Comparison of ENCODE assay signal across 8 cellular contexts in genomic region chr6:117449549-117450439, GRCh38. TPM values are rescaled to one million over a fixed set of nuclear protein-coding genes. Genes with fewer than 3 reads are reported as not detected.
DNase-seq lines count a peak whose midpoint lies in the region; ATAC-seq and TF ChIP-seq lines count a peak whose summit lies in the region.

No MANE protein-coding gene starts in this region.

- H3K27ac ChIP-seq in parathyroid adenoma: no peak overlapping the region
- H3K27ac ChIP-seq in aorta (ENCODE audit: low read depth in 1 of 2, low read length in 2 of 2): peak overlapping the region in 1 of 2 donors; percentile 21

- H3K9ac ChIP-seq in parathyroid adenoma: no peak overlapping the region

- no peaks in the 10 kb centered on the region for H3K79me2 ChIP-seq in parathyroid adenoma

- no peaks in the 10 kb centered on the region for H3K9me3 ChIP-seq in parathyroid adenoma (ENCODE audit: control insufficient read depth, low read length)
- H3K9me3 ChIP-seq in aorta (ENCODE audit: control insufficient read depth, low read length): no peaks in the 10 kb centered on the region

- H3K27me3 ChIP-seq in parathyroid adenoma (ENCODE audit: control insufficient read depth, insufficient read depth, low read length): no peaks in the 10 kb centered on the region
- peaks cover 0 to 1% of the 10 kb centered on the region in 2 donors for H3K27me3 ChIP-seq in aorta (ENCODE audit: control insufficient read depth in 1 of 2, insufficient read depth in 2 of 2, low read length in 1 of 2)

- TF ChIP-seq CTCF in parathyroid adenoma (IDR thresholded peaks at IDR 0.05): peak; percentile 81

- no peak overlapping the region for H3K4me2 ChIP-seq in parathyroid adenoma (ENCODE audit: low read length)

- DNase-seq in DMS53 treated with DMSO at 0.1 percent for 48 hours (lab: John Stamatoyannopoulos, UW; ENCODE audit: unreplicated experiment) (peak; percentile 28), HT1080 (ENCODE audit: low read depth) (peak; percentile 72), OCI-M1 (lab: John Stamatoyannopoulos, UW) (peak; percentile 86), activated T-cell treated with anti-CD3 and anti-CD28 coated beads for 4 hours (peak; percentile 54), fibroblast of peridontal ligament (ENCODE audit: extremely low read depth) (peak; percentile 93), aorta (peak; percentile 39 to 48)

- WGBS in aorta, 2 donors: 23 to 24% methylated on average over 10 of the region's 10 CpGs

- ATAC-seq in aorta (ENCODE audit: low FRiP score): peak; percentile 71
- ATAC-seq in GM18520 (IDR thresholded peaks at IDR 0.05; ENCODE audit: unreplicated experiment): no peak

- H3K4me1 ChIP-seq in parathyroid adenoma (no peaks in the 10 kb centered on the region), aorta (ENCODE audit: control insufficient read depth in 1 of 2, insufficient read depth in 2 of 2, low read length in 2 of 2) (peaks cover 0 to 4% of the 10 kb centered on the region in 2 donors)

- H3K36me3 ChIP-seq in parathyroid adenoma (ENCODE audit: control insufficient read depth, insufficient read depth, low read length) (no peaks in the 10 kb centered on the region), aorta (ENCODE audit: control insufficient read depth in 1 of 2, insufficient read depth in 2 of 2, low read length in 1 of 2) (no peaks in the 10 kb centered on the region)

- H2AFZ ChIP-seq in parathyroid adenoma: no peak overlapping the region

- intact Hi-C loops in aorta (cut with DNase I): loop anchor here (1.0 to 5.0 kb wide), 5 partner anchors 103 to 158 kb away; partner anchors contain the start of gene GOPC (in 1 of the 2)

- H3K4me3 ChIP-seq in parathyroid adenoma (ENCODE audit: low read depth, low read length): no peak overlapping the region
- no peak overlapping the region for H3K4me3 ChIP-seq in aorta (ENCODE audit: low read length in 2 of 2)

RNA-seq across cellular contexts. Expression of gene ROS1, which starts 24.1 kb away (rescaled TPM):
- 0.06 TPM in 1 of 2 replicates, not detected in the other for total RNA-seq in HT1080 (2014; rRNA removed; shearing (Covaris generic))
- 0.01 and 0.03 TPM in 2 replicates for polyA plus RNA-seq in HT1080 (2015; cell fraction: cytosol; rRNA removed)
- polyA plus RNA-seq in HT1080 (2015; cell fraction: nucleus; rRNA removed): 0.06 and 0.10 TPM in 2 replicates
- total RNA-seq in aorta: under 1 TPM in 1 of 2 donors, not detected in 1; 0.06 TPM
- not detected for polyA plus RNA-seq in aorta

RNA-seq across cellular contexts. Expression of gene DCBLD1, which starts 32.7 kb away (rescaled TPM):
- total RNA-seq in HT1080 (2014; rRNA removed; shearing (Covaris generic)): 29.5 and 30.7 TPM in 2 replicates
- 20.3 and 25.8 TPM in 2 replicates for polyA plus RNA-seq in HT1080 (2015; cell fraction: cytosol; rRNA removed)
- 38.8 and 55.1 TPM in 2 replicates for polyA plus RNA-seq in HT1080 (2015; cell fraction: nucleus; rRNA removed)
- total RNA-seq in aorta: 10 to 100 TPM; 13.2 to 16.8 TPM
- 10 to 100 TPM in 1 of 2 donors, 1 to 10 TPM in 1; 2.4 to 11.5 TPM for polyA plus RNA-seq in aorta

Comparison
In these comparisons a context has a peak if more than half of its experiments do, and no peak if none do; other contexts are left out.
1. DNase-seq: peak in every context shown above with its lines; median percentile 93 in fibroblast of peridontal ligament; 86 in OCI-M1; 72 in HT1080; 54 in activated T-cell treated with anti-CD3 and anti-CD28 coated beads for 4 hours; 44 in aorta; 28 in DMS53 treated with DMSO at 0.1 percent for 48 hours.